ENCODE assay signal across 1 cellular context in the genomic region with DNA sequence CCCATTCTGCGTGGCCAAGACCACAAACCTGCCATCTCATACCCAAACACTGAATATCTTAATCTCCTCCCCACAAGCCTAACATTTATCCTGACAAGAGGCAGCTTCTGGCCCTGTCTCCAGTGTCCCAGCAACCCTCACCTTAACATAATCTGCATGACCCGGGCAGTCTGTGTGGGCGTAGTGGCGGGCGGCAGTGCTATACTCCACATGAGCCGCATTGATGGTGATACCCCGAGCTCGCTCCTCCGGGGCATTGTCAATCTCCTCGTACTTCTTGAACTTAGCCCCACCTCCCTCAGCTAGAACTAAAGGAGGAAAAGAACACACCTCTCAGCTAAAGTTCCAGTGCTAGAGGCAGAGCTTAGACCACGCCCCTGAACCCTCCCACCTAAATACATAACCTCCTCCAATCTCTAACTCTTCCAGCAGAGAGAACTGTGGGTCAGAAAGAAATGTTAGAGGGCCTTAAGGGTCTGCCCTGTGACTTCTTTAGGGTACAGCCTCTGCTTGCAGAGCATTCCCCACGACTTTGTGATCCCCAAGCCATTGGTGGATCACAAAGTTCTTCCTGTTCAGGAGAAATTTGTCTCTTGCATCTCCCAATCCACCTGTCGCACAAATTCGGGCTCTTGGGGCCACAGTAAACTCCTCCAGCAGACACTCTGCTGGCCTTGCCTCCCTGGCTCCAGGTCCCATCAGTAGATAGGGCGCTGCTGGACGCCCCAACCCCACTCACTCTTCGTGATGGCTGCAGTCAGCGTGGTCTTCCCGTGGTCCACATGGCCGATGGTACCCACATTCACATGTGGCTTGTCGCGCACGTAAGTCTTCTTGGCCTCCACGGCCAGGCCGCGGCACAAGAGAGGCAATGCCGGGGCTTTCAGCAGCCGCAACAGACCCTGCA.
TF ChIP-seq lines count a peak whose summit lies in the region.

No MANE protein-coding gene starts in this region.

TF ChIP-seq in HCT116, 20 proteins besides CTCF, POLR2A, EP300 and RAD21:
- TF ChIP-seq, protein P1, sequence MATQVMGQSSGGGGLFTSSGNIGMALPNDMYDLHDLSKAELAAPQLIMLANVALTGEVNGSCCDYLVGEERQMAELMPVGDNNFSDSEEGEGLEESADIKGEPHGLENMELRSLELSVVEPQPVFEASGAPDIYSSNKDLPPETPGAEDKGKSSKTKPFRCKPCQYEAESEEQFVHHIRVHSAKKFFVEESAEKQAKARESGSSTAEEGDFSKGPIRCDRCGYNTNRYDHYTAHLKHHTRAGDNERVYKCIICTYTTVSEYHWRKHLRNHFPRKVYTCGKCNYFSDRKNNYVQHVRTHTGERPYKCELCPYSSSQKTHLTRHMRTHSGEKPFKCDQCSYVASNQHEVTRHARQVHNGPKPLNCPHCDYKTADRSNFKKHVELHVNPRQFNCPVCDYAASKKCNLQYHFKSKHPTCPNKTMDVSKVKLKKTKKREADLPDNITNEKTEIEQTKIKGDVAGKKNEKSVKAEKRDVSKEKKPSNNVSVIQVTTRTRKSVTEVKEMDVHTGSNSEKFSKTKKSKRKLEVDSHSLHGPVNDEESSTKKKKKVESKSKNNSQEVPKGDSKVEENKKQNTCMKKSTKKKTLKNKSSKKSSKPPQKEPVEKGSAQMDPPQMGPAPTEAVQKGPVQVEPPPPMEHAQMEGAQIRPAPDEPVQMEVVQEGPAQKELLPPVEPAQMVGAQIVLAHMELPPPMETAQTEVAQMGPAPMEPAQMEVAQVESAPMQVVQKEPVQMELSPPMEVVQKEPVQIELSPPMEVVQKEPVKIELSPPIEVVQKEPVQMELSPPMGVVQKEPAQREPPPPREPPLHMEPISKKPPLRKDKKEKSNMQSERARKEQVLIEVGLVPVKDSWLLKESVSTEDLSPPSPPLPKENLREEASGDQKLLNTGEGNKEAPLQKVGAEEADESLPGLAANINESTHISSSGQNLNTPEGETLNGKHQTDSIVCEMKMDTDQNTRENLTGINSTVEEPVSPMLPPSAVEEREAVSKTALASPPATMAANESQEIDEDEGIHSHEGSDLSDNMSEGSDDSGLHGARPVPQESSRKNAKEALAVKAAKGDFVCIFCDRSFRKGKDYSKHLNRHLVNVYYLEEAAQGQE (IDR thresholded peaks at IDR 0.05; ENCODE audit: low read depth): no peak
- TF ChIP-seq ZFX (IDR thresholded peaks at IDR 0.05) (no peak), CEBPB (IDR thresholded peaks at IDR 0.05; ENCODE audit: low read depth) (no peak), EZH2 (IDR thresholded peaks at IDR 0.05) (no peak), SP1 (IDR thresholded peaks at IDR 0.05; ENCODE audit: low read depth) (no peak), YY1 (IDR thresholded peaks at IDR 0.05; ENCODE audit: extremely low read depth, insufficient replicate concordance, low read depth, low read length) (no peak), FOSL1 (IDR thresholded peaks at IDR 0.05; ENCODE audit: low read depth) (no peak)
- TF ChIP-seq, protein P2, sequence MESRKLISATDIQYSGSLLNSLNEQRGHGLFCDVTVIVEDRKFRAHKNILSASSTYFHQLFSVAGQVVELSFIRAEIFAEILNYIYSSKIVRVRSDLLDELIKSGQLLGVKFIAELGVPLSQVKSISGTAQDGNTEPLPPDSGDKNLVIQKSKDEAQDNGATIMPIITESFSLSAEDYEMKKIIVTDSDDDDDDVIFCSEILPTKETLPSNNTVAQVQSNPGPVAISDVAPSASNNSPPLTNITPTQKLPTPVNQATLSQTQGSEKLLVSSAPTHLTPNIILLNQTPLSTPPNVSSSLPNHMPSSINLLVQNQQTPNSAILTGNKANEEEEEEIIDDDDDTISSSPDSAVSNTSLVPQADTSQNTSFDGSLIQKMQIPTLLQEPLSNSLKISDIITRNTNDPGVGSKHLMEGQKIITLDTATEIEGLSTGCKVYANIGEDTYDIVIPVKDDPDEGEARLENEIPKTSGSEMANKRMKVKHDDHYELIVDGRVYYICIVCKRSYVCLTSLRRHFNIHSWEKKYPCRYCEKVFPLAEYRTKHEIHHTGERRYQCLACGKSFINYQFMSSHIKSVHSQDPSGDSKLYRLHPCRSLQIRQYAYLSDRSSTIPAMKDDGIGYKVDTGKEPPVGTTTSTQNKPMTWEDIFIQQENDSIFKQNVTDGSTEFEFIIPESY (IDR thresholded peaks at IDR 0.05; ENCODE audit: extremely low read depth, insufficient replicate concordance, low read length): no peak
- TF ChIP-seq, protein P3, sequence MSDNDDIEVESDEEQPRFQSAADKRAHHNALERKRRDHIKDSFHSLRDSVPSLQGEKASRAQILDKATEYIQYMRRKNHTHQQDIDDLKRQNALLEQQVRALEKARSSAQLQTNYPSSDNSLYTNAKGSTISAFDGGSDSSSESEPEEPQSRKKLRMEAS (IDR thresholded peaks at IDR 0.05): no peak
